9 cellular contexts compared by ENCODE assay signal in the genomic region with DNA sequence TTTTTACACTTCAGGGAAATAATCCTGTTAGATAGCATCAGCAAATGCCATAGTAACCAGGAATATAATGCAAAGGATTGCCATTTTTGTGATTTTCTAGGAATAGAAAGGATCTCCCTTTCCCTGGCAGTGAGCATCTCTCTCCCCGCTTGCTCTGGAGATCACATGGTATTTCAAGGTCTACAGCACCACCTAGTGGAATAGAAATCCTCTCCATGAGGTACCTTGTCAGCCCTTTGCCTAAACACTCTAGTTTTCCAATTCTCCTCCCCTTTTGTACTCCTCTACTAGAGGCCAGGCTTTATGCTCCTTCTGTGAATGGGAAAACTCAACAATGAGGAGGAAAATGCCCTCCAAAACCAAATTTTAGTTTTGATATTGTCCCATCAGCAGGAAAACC.
DNase-seq lines count a peak whose midpoint lies in the region; FAIRE-seq and TF ChIP-seq lines count a peak whose summit lies in the region.
"Had no signal": no experiment of that assay in that cellular context is flagged by ENCODE, and none has a peak within 500 bp of the region (broad histone marks: within the 10 kb centered on the region; RNA-seq: fewer than 3 reads in every experiment).

No MANE protein-coding gene starts in this region.

- peaks cover 4% of the 10 kb centered on the region for H3K9me3 ChIP-seq in BE2C

- no peak for FAIRE-seq in RCC 7860 (lab: Jason Lieb, UNC)

- peaks cover 4% of the 10 kb centered on the region for H3K36me3 ChIP-seq in BE2C

- no peaks in the 10 kb centered on the region for H3K4me1 ChIP-seq in BE2C
- H3K4me1 ChIP-seq: psoas muscle had no signal

- H3K4me3 ChIP-seq in BE2C (ENCODE audit: low read depth, low read length) (no peak overlapping the region), fibroblast of villous mesenchyme (ENCODE audit: low read depth, low read length) (no peak overlapping the region)
- H3K4me3 ChIP-seq: psoas muscle had no signal

- peak; percentile 37 for DNase-seq in BE2C
- DNase-seq in RCC 7860 (ENCODE audit: low spot score): peak; percentile 16
- DNase-seq in fibroblast of villous mesenchyme (ENCODE audit: low read depth): peak; percentile 65
- no peak for DNase-seq in NCI-H2171 treated with DMSO at 0.1 percent for 48 hours (lab: John Stamatoyannopoulos, UW)
- no peak for DNase-seq in LoVo (ENCODE audit: low spot score)
- no peak for DNase-seq in amygdala (lab: John Stamatoyannopoulos, UW)
- no peak for DNase-seq in G401 (ENCODE audit: low spot score)
- DNase-seq: psoas muscle had no signal

- TF ChIP-seq CTCF in BE2C (IDR thresholded peaks at IDR 0.05; ENCODE audit: low read depth, low read length): peak; percentile 81
- peak; percentile 25; the same call in 1 of the 2 replicates for TF ChIP-seq CTCF in GM12874 (IDR thresholded peaks at IDR 0.05; ENCODE audit: insufficient read depth, low read depth, low read length)
- TF ChIP-seq CTCF in fibroblast of villous mesenchyme (IDR thresholded peaks at IDR 0.05; ENCODE audit: insufficient read depth, low read depth, low read length): peak; percentile 59

- H3K27me3 ChIP-seq in BE2C: no peaks in the 10 kb centered on the region

- in situ Hi-C loops in G401 (cut with HindIII; ENCODE audit: low sequenced_read_pairs): no loop called here

Comparison
In these comparisons a context has a peak if more than half of its experiments do, and no peak if none do; other contexts are left out.
1. DNase-seq: peak in BE2C (single experiment), RCC 7860 (single experiment) and fibroblast of villous mesenchyme (single experiment); none in NCI-H2171 treated with DMSO at 0.1 percent for 48 hours (single experiment), LoVo (single experiment), amygdala (0 of 56) and G401 (single experiment).
2. CTCF ChIP-seq: peak in every context shown above with its lines; median percentile 81 in BE2C; 59 in fibroblast of villous mesenchyme; 25 in GM12874.